ENCODE assay signal across 19 cellular contexts in genomic region chr11:124768914-124769313, GRCh38. TPM values are rescaled to one million over a fixed set of nuclear protein-coding genes. Genes with fewer than 3 reads are reported as not detected.
"Had no signal": no experiment of that assay in that cellular context is flagged by ENCODE, and none has a peak within 500 bp of the region (broad histone marks: within the 10 kb centered on the region; RNA-seq: fewer than 3 reads in every experiment).

No MANE protein-coding gene starts in this region.

- DNase-seq: activated CD4-positive, alpha-beta T cell treated with anti-CD3 and anti-CD28 coated beads, Interleukin-2, amount 10 ng/mL, durations not matched to agents 7 days and 5 days; activated CD4-positive, CD25-positive, alpha-beta regulatory T cell; activated CD8-positive, alpha-beta memory T cell treated with anti-CD3 and anti-CD28 coated beads for 24 hours; activated naive CD8-positive, alpha-beta T cell treated with anti-CD3 and anti-CD28 coated beads, Interleukin-2, amount 10 ng/mL, durations not matched to agents 7 days and 5 days; cerebellar nuclear complex; dermis blood vessel endothelial cell; erythroblast; gastrocnemius medialis; heart left ventricle; nephron progenitor cell; occipital lobe; right lobe of liver; spleen; stimulated activated CD4-positive, alpha-beta T cell treated with anti-CD3 and anti-CD28 coated beads, Interleukin-2, amount 100 ng/mL, for 24 hours; uterus had no signal

- H3K27me3 ChIP-seq: gastrocnemius medialis, heart left ventricle, right lobe of liver, spleen, uterus had no signal

- H3K4me1 ChIP-seq: gastrocnemius medialis, heart left ventricle, prostate gland, right lobe of liver, uterus had no signal

- H3K4me3 ChIP-seq: gastrocnemius medialis, heart left ventricle, prostate gland, right lobe of liver, spleen, thoracic aorta, uterus had no signal

- H3K36me3 ChIP-seq: prostate gland, uterus had no signal

- ATAC-seq: gastrocnemius medialis, heart left ventricle, left lobe of liver, right lobe of liver had no signal

- H3K9me3 ChIP-seq: gastrocnemius medialis, heart left ventricle, prostate gland, right lobe of liver, spleen, thoracic aorta, uterus had no signal

- H3K27ac ChIP-seq: gastrocnemius medialis, heart left ventricle, prostate gland, right lobe of liver, spleen, thoracic aorta, uterus had no signal

RNA-seq across cellular contexts. Expression of gene VSIG2, which starts 16.9 kb away (rescaled TPM):
- total RNA-seq: activated T-helper 1 cell treated with anti-CD3 and anti-CD28 coated beads, Interleukin-12 subunit alpha, Interleukin-12 subunit beta, Interleukin-2, Interleukin-4 antibody, amounts not matched to agents 30 ng/mL and 10 ng/mL and 1 ng/mL, durations not matched to agents 14 hours and 24 hours and 36 hours; occipital lobe had no signal
